14 cellular contexts compared by ENCODE assay signal in genomic region chr12:79055926-79056674, GRCh38.
DNase-seq lines count a peak whose midpoint lies in the region; ATAC-seq and TF ChIP-seq lines count a peak whose summit lies in the region.
"Had no signal": no experiment of that assay in that cellular context is flagged by ENCODE, and none has a peak within 500 bp of the region (broad histone marks: within the 10 kb centered on the region; RNA-seq: fewer than 3 reads in every experiment).

No MANE protein-coding gene starts in this region.

- no peak for ATAC-seq in GM19467 (IDR thresholded peaks at IDR 0.05; ENCODE audit: unreplicated experiment)
- ATAC-seq: activated CD4-positive, alpha-beta T cell treated with anti-CD3 and anti-CD28 coated beads for 36 hours; HepG2 had no signal

- no peak overlapping the region for H3K4me3 Mint-ChIP-seq in activated T-helper 1 cell treated with anti-CD3 and anti-CD28 coated beads, Interleukin-12 subunit alpha, Interleukin-12 subunit beta, Interleukin-2, Interleukin-4 antibody, amounts not matched to agents 30 ng/mL and 10 ng/mL and 1 ng/mL, durations not matched to agents 14 hours and 24 hours and 36 hours
- H3K4me3 Mint-ChIP-seq: activated CD4-positive, alpha-beta T cell treated with anti-CD3 and anti-CD28 coated beads for 36 hours had no signal

- intact Hi-C loops in activated T-helper 1 cell treated with anti-CD3 and anti-CD28 coated beads, Interleukin-12 subunit alpha, Interleukin-12 subunit beta, Interleukin-2, Interleukin-4 antibody, amounts not matched to agents 30 ng/mL and 10 ng/mL and 1 ng/mL, durations not matched to agents 14 hours and 24 hours and 36 hours (cut with micrococcal nuclease): no loop called here
- intact Hi-C loops in adrenal gland (cut with DNase I): no loop called here

- 57 to 66% (median 61%) methylated on average over 3 of the region's 3 CpGs for WGBS in adrenal gland, 4 donors

- TF ChIP-seq CTCF in HFF-Myc (IDR thresholded peaks at IDR 0.05; ENCODE audit: low read depth, low read length, missing control alignments): no peak
- TF ChIP-seq CTCF in RWPE1 (conservative IDR thresholded peaks at IDR 0.05; ENCODE audit: low read depth): no peak
- TF ChIP-seq CTCF in adrenal gland (IDR thresholded peaks at IDR 0.05): no peak

- no peaks in the 10 kb centered on the region for H3K4me1 ChIP-seq in adrenal gland (replicated peaks in 1 of 2)
- H3K4me1 ChIP-seq: vagina had no signal

- CTCF ChIA-PET in RWPE1 (lab: Yijun Ruan, JAX): interaction anchor here (0.6 kb wide), 1 partner anchor 790 kb away, joined by 5 read pairs; no protein-coding TSS in a partner anchor

- H3K4me1 Mint-ChIP-seq in activated T-helper 1 cell treated with anti-CD3 and anti-CD28 coated beads, Interleukin-12 subunit alpha, Interleukin-12 subunit beta, Interleukin-2, Interleukin-4 antibody, amounts not matched to agents 30 ng/mL and 10 ng/mL and 1 ng/mL, durations not matched to agents 14 hours and 24 hours and 36 hours (ENCODE audit: low read depth): no peaks in the 10 kb centered on the region
- H3K4me1 Mint-ChIP-seq: activated CD4-positive, alpha-beta T cell treated with anti-CD3 and anti-CD28 coated beads for 36 hours had no signal

- no peak overlapping the region for H3K4me3 ChIP-seq in HFF-Myc (replicated peaks; ENCODE audit: low read depth, low read length)
- H3K4me3 ChIP-seq in adrenal gland: no peak overlapping the region
- H3K4me3 ChIP-seq: SK-N-MC, vagina had no signal

- POLR2A ChIA-PET in RWPE1 (lab: Yijun Ruan, JAX; ENCODE audit: low non-redundant PET): no interaction called here

- H3K36me3 ChIP-seq in adrenal gland (replicated peaks in 1 of 2): no peaks in the 10 kb centered on the region
- H3K36me3 ChIP-seq: vagina had no signal

- no peak overlapping the region for H3K27ac Mint-ChIP-seq in activated T-helper 1 cell treated with anti-CD3 and anti-CD28 coated beads, Interleukin-12 subunit alpha, Interleukin-12 subunit beta, Interleukin-2, Interleukin-4 antibody, amounts not matched to agents 30 ng/mL and 10 ng/mL and 1 ng/mL, durations not matched to agents 14 hours and 24 hours and 36 hours
- H3K27ac Mint-ChIP-seq: activated CD4-positive, alpha-beta T cell treated with anti-CD3 and anti-CD28 coated beads for 36 hours had no signal

- H3K27me3 ChIP-seq in adrenal gland: no peaks in the 10 kb centered on the region
- H3K27me3 ChIP-seq: vagina had no signal

- no peaks in the 10 kb centered on the region for H3K9me3 ChIP-seq in adrenal gland (replicated peaks in 1 of 3)
- H3K9me3 ChIP-seq: vagina had no signal

- H3K27ac ChIP-seq in RWPE1 (no peak overlapping the region), adrenal gland (no peak overlapping the region)
- H3K27ac ChIP-seq: SK-N-MC, vagina had no signal

- DNase-seq in Daoy (ENCODE audit: low read depth) (peak; percentile 83), HFF-Myc (ENCODE audit: extremely low read depth, low read depth) (peak; percentile 21), RWPE1 (ENCODE audit: low spot score) (peak; percentile 2), hepatic stellate cell (ENCODE audit: low spot score) (peak; percentile 2), adrenal gland (no peak), anterior cingulate cortex (lab: John Stamatoyannopoulos, UW) (no peak)
- no peak for DNase-seq in activated T-helper 1 cell treated with anti-CD3 and anti-CD28 coated beads, Interleukin-12 subunit alpha, Interleukin-12 subunit beta, Interleukin-2, Interleukin-4 antibody, amounts not matched to agents 30 ng/mL and 10 ng/mL and 1 ng/mL, durations not matched to agents 14 hours and 24 hours and 36 hours (ENCODE audit: low spot score)
- DNase-seq: activated CD4-positive, alpha-beta T cell treated with anti-CD3 and anti-CD28 coated beads for 36 hours; activated naive CD4-positive, alpha-beta T cell treated with Interleukin-2 at 50 U/mL for 16 hours; NCI-H345 had no signal

- no peaks in the 10 kb centered on the region for H3K36me3 Mint-ChIP-seq in activated T-helper 1 cell treated with anti-CD3 and anti-CD28 coated beads, Interleukin-12 subunit alpha, Interleukin-12 subunit beta, Interleukin-2, Interleukin-4 antibody, amounts not matched to agents 30 ng/mL and 10 ng/mL and 1 ng/mL, durations not matched to agents 14 hours and 24 hours and 36 hours (ENCODE audit: low read depth)

- TF ChIP-seq POLR2A in adrenal gland (IDR thresholded peaks at IDR 0.05): no peak

- no peaks in the 10 kb centered on the region for H3K9me3 Mint-ChIP-seq in activated T-helper 1 cell treated with anti-CD3 and anti-CD28 coated beads, Interleukin-12 subunit alpha, Interleukin-12 subunit beta, Interleukin-2, Interleukin-4 antibody, amounts not matched to agents 30 ng/mL and 10 ng/mL and 1 ng/mL, durations not matched to agents 14 hours and 24 hours and 36 hours

- H3K27me3 Mint-ChIP-seq in activated T-helper 1 cell treated with anti-CD3 and anti-CD28 coated beads, Interleukin-12 subunit alpha, Interleukin-12 subunit beta, Interleukin-2, Interleukin-4 antibody, amounts not matched to agents 30 ng/mL and 10 ng/mL and 1 ng/mL, durations not matched to agents 14 hours and 24 hours and 36 hours (ENCODE audit: insufficient read depth): no peaks in the 10 kb centered on the region
- H3K27me3 Mint-ChIP-seq: activated CD4-positive, alpha-beta T cell treated with anti-CD3 and anti-CD28 coated beads for 36 hours had no signal

Comparison
In these comparisons a context has a peak if more than half of its experiments do, and no peak if none do; other contexts are left out.
1. DNase-seq: peak in Daoy (single experiment), HFF-Myc (single experiment), RWPE1 (single experiment) and hepatic stellate cell (single experiment); none in activated T-helper 1 cell treated with anti-CD3 and anti-CD28 coated beads, Interleukin-12 subunit alpha, Interleukin-12 subunit beta, Interleukin-2, Interleukin-4 antibody, amounts not matched to agents 30 ng/mL and 10 ng/mL and 1 ng/mL, durations not matched to agents 14 hours and 24 hours and 36 hours (single experiment), adrenal gland (0 of 7) and anterior cingulate cortex (0 of 58).